22 cellular contexts compared by ENCODE assay signal in genomic region chr20:52812231-52812847, GRCh38.
A peak's percentile ranks its signal among the peaks of the same experiment; 100 is the strongest.
DNase-seq lines count a peak whose midpoint lies in the region; ATAC-seq and TF ChIP-seq lines count a peak whose summit lies in the region.
"Had no signal": no experiment of that assay in that cellular context is flagged by ENCODE, and none has a peak within 500 bp of the region (broad histone marks: within the 10 kb centered on the region; RNA-seq: fewer than 3 reads in every experiment).

No MANE protein-coding gene starts in this region.

- no peaks in the 10 kb centered on the region for H3K79me2 ChIP-seq in DND-41 (ENCODE audit: insufficient read depth, low read length)

- H3K4me1 ChIP-seq in DND-41 (ENCODE audit: insufficient read depth, low read length) (no peaks in the 10 kb centered on the region), endodermal cell (ENCODE audit: control insufficient read depth, insufficient read depth, low read length) (no peaks in the 10 kb centered on the region)
- H3K4me1 ChIP-seq in CD8-positive, alpha-beta T cell (ENCODE audit: insufficient read depth, low read length), result no peaks in the 10 kb centered on the region

- H3K27me3 Mint-ChIP-seq in endodermal cell (ENCODE audit: insufficient read depth), result no peaks in the 10 kb centered on the region
- peaks cover 19% of the 10 kb centered on the region for H3K27me3 Mint-ChIP-seq in CD8-positive, alpha-beta T cell (ENCODE audit: low read depth)

- no peaks in the 10 kb centered on the region for H3K9me3 Mint-ChIP-seq in endodermal cell
- no peaks in the 10 kb centered on the region for H3K9me3 Mint-ChIP-seq in CD8-positive, alpha-beta T cell
- H3K9me3 Mint-ChIP-seq: activated CD4-positive, alpha-beta memory T cell treated with anti-CD3 and anti-CD28 coated beads for 36 hours; activated T-cell treated with anti-CD3 and anti-CD28 coated beads, Interleukin-2, amount 50 U/mL, for 4 hours had no signal

- H3K4me3 ChIP-seq in DND-41 (ENCODE audit: low read depth in 1 of 2, low read length in 2 of 2), result no peak overlapping the region
- no peak overlapping the region for H3K4me3 ChIP-seq in endodermal cell (ENCODE audit: low read length)
- no peak overlapping the region for H3K4me3 ChIP-seq in CD8-positive, alpha-beta T cell (ENCODE audit: low read depth, low read length)
- H3K4me3 ChIP-seq: lung, PC-9, smooth muscle cell had no signal

- H3K9ac ChIP-seq in DND-41 (ENCODE audit: low read depth, low read length) (no peak overlapping the region), endodermal cell (ENCODE audit: extremely low read depth, low read length, poor library complexity, severe bottlenecking) (no peak overlapping the region)

- POLR2A ChIA-PET in CD8-positive, alpha-beta T cell (lab: Charles Lee), result no interaction called here

- H3K27ac ChIP-seq in DND-41 (ENCODE audit: low read length) (no peak overlapping the region), endodermal cell (ENCODE audit: low read depth, low read length) (no peak overlapping the region)
- H3K27ac ChIP-seq in CD8-positive, alpha-beta T cell (ENCODE audit: low read depth, low read length), result no peak overlapping the region
- H3K27ac ChIP-seq: PC-9 had no signal

- no peak overlapping the region for H2AFZ ChIP-seq in DND-41 (ENCODE audit: low read depth, low read length)
- H2AFZ ChIP-seq: PC-9 had no signal

- no peak overlapping the region for H3K27ac Mint-ChIP-seq in endodermal cell
- no peak overlapping the region for H3K27ac Mint-ChIP-seq in CD8-positive, alpha-beta T cell
- H3K27ac Mint-ChIP-seq: activated CD4-positive, alpha-beta memory T cell treated with anti-CD3 and anti-CD28 coated beads for 36 hours; activated naive CD8-positive, alpha-beta T cell; HFFc6 had no signal

- H3K9me3 ChIP-seq in DND-41 (ENCODE audit: insufficient read depth, low read length, severe bottlenecking) (no peaks in the 10 kb centered on the region), endodermal cell (ENCODE audit: control insufficient read depth, low read length) (no peaks in the 10 kb centered on the region)
- no peaks in the 10 kb centered on the region for H3K9me3 ChIP-seq in CD8-positive, alpha-beta T cell (ENCODE audit: low read length)

- H3K27me3 ChIP-seq in DND-41 (ENCODE audit: insufficient read depth, low read length, poor library complexity), result peaks cover 25% of the 10 kb centered on the region
- no peaks in the 10 kb centered on the region for H3K27me3 ChIP-seq in endodermal cell (ENCODE audit: control insufficient read depth, insufficient read depth, low read length, poor library complexity, severe bottlenecking)
- H3K27me3 ChIP-seq in CD8-positive, alpha-beta T cell (ENCODE audit: insufficient read depth, low read length), result no peaks in the 10 kb centered on the region

- CTCF ChIA-PET in CD8-positive, alpha-beta T cell (lab: Charles Lee), result interaction anchor here (1.2 kb wide), 1 partner anchor 500 kb away, joined by 3 read pairs; no protein-coding TSS in a partner anchor

- H3K4me3 Mint-ChIP-seq in endodermal cell, result no peak overlapping the region
- no peak overlapping the region for H3K4me3 Mint-ChIP-seq in CD8-positive, alpha-beta T cell
- H3K4me3 Mint-ChIP-seq: activated CD4-positive, alpha-beta memory T cell treated with anti-CD3 and anti-CD28 coated beads for 36 hours; activated naive CD8-positive, alpha-beta T cell; activated T-cell treated with anti-CD3 and anti-CD28 coated beads, Interleukin-2, amount 50 U/mL, for 4 hours; HFFc6; naive B cell had no signal

- H4K20me1 ChIP-seq in DND-41 (ENCODE audit: insufficient read depth, low read length), result no peaks in the 10 kb centered on the region

- TF ChIP-seq CTCF in DND-41 (IDR thresholded peaks at IDR 0.05; ENCODE audit: borderline replicate concordance, extremely low read depth, low read length, poor library complexity, severe bottlenecking) (peak; percentile 26), endodermal cell (conservative IDR thresholded peaks at IDR 0.05) (peak; percentile 49)
- TF ChIP-seq CTCF in CD8-positive, alpha-beta T cell (IDR thresholded peaks at IDR 0.05), result no peak

- no peaks in the 10 kb centered on the region for H3K4me1 Mint-ChIP-seq in endodermal cell
- H3K4me1 Mint-ChIP-seq in CD8-positive, alpha-beta T cell (ENCODE audit: low read depth), result no peaks in the 10 kb centered on the region
- H3K4me1 Mint-ChIP-seq: naive B cell had no signal

- intact Hi-C loops in CD8-positive, alpha-beta T cell (cut with DNase I, micrococcal nuclease), result no loop called here

- H3K36me3 ChIP-seq in DND-41 (ENCODE audit: insufficient read depth, low read length), result no peaks in the 10 kb centered on the region
- H3K36me3 ChIP-seq in endodermal cell (ENCODE audit: control insufficient read depth, insufficient read depth, low read length), result no peaks in the 10 kb centered on the region
- no peaks in the 10 kb centered on the region for H3K36me3 ChIP-seq in CD8-positive, alpha-beta T cell (ENCODE audit: insufficient read depth, low read length)

- H3K4me2 ChIP-seq in DND-41 (ENCODE audit: insufficient read depth, low read length), result no peak overlapping the region
- H3K4me2 ChIP-seq: PC-9, smooth muscle cell had no signal

- 89 to 93% methylated on average over 3 to 4 of the region's 4 CpGs for WGBS in endodermal cell (ENCODE audit: insufficient coverage in 1 of 2, insufficient read length in 1 of 2), 2 experiments

- peak; percentile 5 for DNase-seq in A172 (ENCODE audit: low spot score)
- DNase-seq in DND-41, result no peak
- DNase-seq in NAMALWA (ENCODE audit: low spot score), result peak; percentile 18
- peak; percentile 63 for DNase-seq in endodermal cell
- DNase-seq in nucleus accumbens (lab: John Stamatoyannopoulos, UW), result no peak
- no peak for DNase-seq in CD8-positive, alpha-beta T cell
- DNase-seq in GM19240 (ENCODE audit: insufficient read length, low spot score), result no peak
- DNase-seq: activated CD4-positive, alpha-beta memory T cell treated with anti-CD3 and anti-CD28 coated beads for 36 hours; activated T-cell treated with anti-CD3 and anti-CD28 coated beads, Interleukin-2, amount 50 U/mL, for 4 hours; AML-193; dermis blood vessel endothelial cell; HFFc6; naive B cell; NCI-H2081; NCI-H510A treated with DMSO at 0.1 percent for 48 hours; PC-9; posterior cingulate gyrus; SW 1271 had no signal

- ATAC-seq in DND-41 (ENCODE audit: insufficient read depth, low read depth) (no peak), GM19395 (IDR thresholded peaks at IDR 0.05; ENCODE audit: unreplicated experiment) (no peak)
- no peak for ATAC-seq in CD8-positive, alpha-beta T cell
- ATAC-seq: activated T-cell treated with anti-CD3 and anti-CD28 coated beads, Interleukin-2, amount 50 U/mL, for 4 hours had no signal

- H3K36me3 Mint-ChIP-seq in endodermal cell (ENCODE audit: low read depth), result no peaks in the 10 kb centered on the region
- H3K36me3 Mint-ChIP-seq in CD8-positive, alpha-beta T cell, result no peaks in the 10 kb centered on the region
- H3K36me3 Mint-ChIP-seq: activated CD4-positive, alpha-beta memory T cell treated with anti-CD3 and anti-CD28 coated beads for 36 hours; activated naive CD8-positive, alpha-beta T cell; naive B cell had no signal

Comparison
In these comparisons a context has a peak if more than half of its experiments do, and no peak if none do; other contexts are left out.
1. DNase-seq: peak in A172 (single experiment), NAMALWA (single experiment) and endodermal cell (single experiment); none in DND-41 (single experiment), nucleus accumbens (0 of 56), CD8-positive, alpha-beta T cell (0 of 7) and GM19240 (single experiment).